In genomic region chr7:157861551-157861950, GRCh38 we compare ENCODE assay signal across 17 cellular contexts.
"Had no signal": no experiment of that assay in that cellular context is flagged by ENCODE, and none has a peak within 500 bp of the region (broad histone marks: within the 10 kb centered on the region; RNA-seq: fewer than 3 reads in every experiment).

No MANE protein-coding gene starts in this region.

- H3K4me1 ChIP-seq: colonic mucosa, esophagus muscularis mucosa, foreskin keratinocyte, gastroesophageal sphincter, heart left ventricle, left lung, lower lobe of right lung had no signal

- ATAC-seq: foreskin keratinocyte, gastroesophageal sphincter, heart left ventricle, left cardiac atrium, left lung, left ventricle myocardium superior, mucosa of descending colon had no signal

- H3K4me3 ChIP-seq: colonic mucosa, dorsolateral prefrontal cortex, esophagus muscularis mucosa, gastroesophageal sphincter, heart left ventricle, left lung, lower lobe of right lung, mucosa of descending colon had no signal

- H3K27ac ChIP-seq: colonic mucosa, dorsolateral prefrontal cortex, esophagus muscularis mucosa, foreskin keratinocyte, gastroesophageal sphincter, heart left ventricle, left lung, lower lobe of right lung had no signal

- H3K4me3 Mint-ChIP-seq: mesothelial cell of epicardium had no signal

- H3K9me3 Mint-ChIP-seq: mesothelial cell of epicardium had no signal

- H3K27me3 ChIP-seq: colonic mucosa, dorsolateral prefrontal cortex, esophagus muscularis mucosa, foreskin keratinocyte, gastroesophageal sphincter, heart left ventricle had no signal

- H3K9me3 ChIP-seq: colonic mucosa, esophagus muscularis mucosa, gastroesophageal sphincter, heart left ventricle, left lung, lower lobe of right lung, mucosa of descending colon had no signal

- H3K36me3 ChIP-seq: colonic mucosa, esophagus muscularis mucosa, gastroesophageal sphincter, heart left ventricle, lower lobe of right lung had no signal

- H3K4me1 Mint-ChIP-seq: mesothelial cell of epicardium had no signal

- H3K36me3 Mint-ChIP-seq: mesothelial cell of epicardium had no signal

- DNase-seq: colonic mucosa; dermis blood vessel endothelial cell; effector CD4-positive, alpha-beta T cell; effector memory CD4-positive, alpha-beta T cell; foreskin keratinocyte; heart left ventricle; hippocampal formation; left cardiac atrium; left lung; left ventricle myocardium superior; lower lobe of right lung; mesenchymal stem cell; mucosa of descending colon had no signal

- H3K27ac Mint-ChIP-seq: mesothelial cell of epicardium had no signal
